ENCODE assay signal across 8 cellular contexts in the genomic region with DNA sequence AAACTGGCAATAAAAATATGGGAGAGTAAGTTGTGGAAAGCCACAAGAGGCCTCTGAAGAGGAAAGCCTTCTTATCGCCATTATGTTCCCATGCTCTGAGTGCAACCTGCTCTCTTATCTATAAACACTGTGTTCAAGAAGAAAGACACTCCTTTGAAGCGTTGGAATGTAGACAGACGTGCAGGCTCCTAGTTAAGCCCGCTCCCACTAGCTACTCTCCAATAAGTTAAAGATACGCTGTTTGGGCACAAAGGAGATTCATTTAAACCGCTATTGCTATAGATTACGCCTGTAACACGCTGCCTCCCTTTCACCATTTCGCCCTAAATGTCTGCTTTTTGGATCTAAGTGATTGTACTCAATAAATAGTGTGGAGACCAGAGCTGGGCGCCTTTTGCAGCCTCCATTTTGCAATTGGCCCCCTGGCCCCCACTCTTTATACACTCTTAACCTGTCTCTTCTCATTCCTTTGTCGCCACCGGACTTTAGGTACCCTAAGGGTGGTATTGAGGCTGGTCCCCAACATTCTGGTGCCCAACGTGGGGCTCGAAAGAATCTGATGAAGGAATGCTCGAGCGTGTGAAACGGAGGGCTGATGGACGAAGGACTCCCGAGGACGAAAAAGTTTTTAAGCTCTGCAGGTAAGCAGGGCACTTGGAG. TPM values are rescaled to one million over a fixed set of nuclear protein-coding genes. Genes with fewer than 3 reads are reported as not detected.
DNase-seq lines count a peak whose midpoint lies in the region; ATAC-seq and TF ChIP-seq lines count a peak whose summit lies in the region.
"Not testable (repeated sequence)": the region's sequence is repeated elsewhere in the genome, so short reads cannot be mapped to it uniquely, and the experiment has no call there.

No MANE protein-coding gene starts in this region.

- not testable (repeated sequence) for H3K79me1 ChIP-seq in H9 (ENCODE audit: insufficient read depth, low read depth, low read length, poor library complexity, severe bottlenecking)

- H4K5ac ChIP-seq in H9 (ENCODE audit: insufficient read length, low read depth, low read length) = not testable (repeated sequence)

- H3K4ac ChIP-seq in H9 (ENCODE audit: low read depth, low read length) = not testable (repeated sequence)

- peak overlapping the region; percentile 32; the same call in 1 of the 2 replicates for H3K14ac ChIP-seq in H9 (ENCODE audit: insufficient read depth, low read length)

- H3K27ac ChIP-seq in H9 (ENCODE audit: insufficient read length, low read depth, low read length) (peak overlapping the region; percentile 43), Peyer's patch (peak overlapping the region; percentile 67 to 88 (median 72)), hepatocyte (peak overlapping the region; percentile 87), spleen (peak overlapping the region in 7 of 8 donors; percentile 69 to 85 (median 79))

- not testable (repeated sequence) for H3K36me3 Mint-ChIP-seq in H9 (ENCODE audit: insufficient read depth in 1 of 3, low read depth in 3 of 3); activated T-cell treated with anti-CD3 and anti-CD28 coated beads, Interleukin-2, amount 50 U/mL, for 4 hours (ENCODE audit: insufficient read depth); dendritic cell treated with granulocyte-macrophage colony-stimulating factor and Interleukin-4, amounts not matched to agents 40 ng/mL and 50 ng/mL, for 4 days (ENCODE audit: low read depth); naive B cell

- H4K20me1 ChIP-seq in H9 (ENCODE audit: control insufficient read depth, insufficient read depth, insufficient read length); hepatocyte (ENCODE audit: insufficient read depth, poor library complexity, severe bottlenecking): not testable (repeated sequence)

- peak overlapping the region; percentile 65 to 98 (median 78) for H3K27ac Mint-ChIP-seq in H9
- H3K27ac Mint-ChIP-seq in dendritic cell treated with granulocyte-macrophage colony-stimulating factor and Interleukin-4, amounts not matched to agents 40 ng/mL and 50 ng/mL, for 4 days = peak overlapping the region; percentile 27
- H3K27ac Mint-ChIP-seq in naive B cell = peak overlapping the region in 2 of 6 donors; percentile 8 to 23

- not testable (repeated sequence) for H3K56ac ChIP-seq in H9 (ENCODE audit: insufficient read length, low read depth, low read length)

- TF ChIP-seq POLR2A in Peyer's patch (IDR thresholded peaks at IDR 0.05); spleen (IDR thresholded peaks at IDR 0.05): not testable (repeated sequence)

- not testable (repeated sequence) for H2BK120ac ChIP-seq in H9 (ENCODE audit: low read depth, low read length, poor library complexity, severe bottlenecking)

- peak overlapping the region; percentile 93 for H3K4me2 ChIP-seq in H9 (ENCODE audit: insufficient read depth, insufficient read length, low read length)
- H3K4me2 ChIP-seq in hepatocyte = peak overlapping the region; percentile 78

- not testable (repeated sequence) for H2BK5ac ChIP-seq in H9 (ENCODE audit: insufficient read length, low read length)

- H2AK5ac ChIP-seq in H9 (ENCODE audit: insufficient read length, low read length) = not testable (repeated sequence)

- peaks cover 12 to 17% of the 10 kb centered on the region in 2 experiments for H3K4me1 Mint-ChIP-seq in H9
- H3K4me1 Mint-ChIP-seq in activated T-cell treated with anti-CD3 and anti-CD28 coated beads, Interleukin-2, amount 50 U/mL, for 4 hours (ENCODE audit: low read depth) = peaks cover 10% of the 10 kb centered on the region
- H3K4me1 Mint-ChIP-seq in dendritic cell treated with granulocyte-macrophage colony-stimulating factor and Interleukin-4, amounts not matched to agents 40 ng/mL and 50 ng/mL, for 4 days (ENCODE audit: low read depth) = peaks cover 11% of the 10 kb centered on the region
- H3K4me1 Mint-ChIP-seq in naive B cell = peaks cover 8 to 16% (median 12%) of the 10 kb centered on the region in 3 donors

- H3K36me3 ChIP-seq in Peyer's patch; hepatocyte (replicated peaks; ENCODE audit: insufficient read depth, low read depth); spleen: not testable (repeated sequence)

- H2BK20ac ChIP-seq in H9 (ENCODE audit: low read depth, low read length, poor library complexity, severe bottlenecking) = not testable (repeated sequence)

- H4K91ac ChIP-seq in H9 (ENCODE audit: insufficient read length, low read depth, low read length) = not testable (repeated sequence)

- not testable (repeated sequence) for H3T11ph ChIP-seq in H9 (ENCODE audit: low read length)

- H3K27me3 ChIP-seq in H9 (ENCODE audit: insufficient read depth, low read length); Peyer's patch; hepatocyte; spleen (replicated peaks in 1 of 7): not testable (repeated sequence)

- H3K4me3 ChIP-seq in Peyer's patch (peak overlapping the region; percentile 47 to 84 (median 68)), hepatocyte (peak overlapping the region; percentile 44), spleen (peak overlapping the region; percentile 35 to 83 (median 54))

- peak; percentile 8 for DNase-seq in AG08396 (ENCODE audit: low spot score)
- not testable (repeated sequence) for DNase-seq in H9; Peyer's patch; activated T-cell treated with anti-CD3 and anti-CD28 coated beads, Interleukin-2, amount 50 U/mL, for 4 hours; naive B cell; spleen
- peak; percentile 32 for DNase-seq in hepatocyte (ENCODE audit: low spot score)

- H4K8ac ChIP-seq in H9 (replicated peaks; ENCODE audit: insufficient read length, low read depth, low read length) = not testable (repeated sequence)

- H2BK12ac ChIP-seq in H9 (ENCODE audit: insufficient read length, low read depth, low read length) = not testable (repeated sequence)

- intact Hi-C loops in dendritic cell treated with granulocyte-macrophage colony-stimulating factor and Interleukin-4, amounts not matched to agents 40 ng/mL and 50 ng/mL, for 4 days (cut with micrococcal nuclease) = loop anchor here (1.0 to 10.0 kb wide), 3 partner anchors 497 to 710 kb away; no protein-coding TSS in a partner anchor
- intact Hi-C loops in spleen (cut with DNase I; ENCODE audit: low total_unique reads) = loop anchor here (10.0 kb wide), 1 partner anchor 707 kb away; a partner anchor contains a TSS

- not testable (repeated sequence) for H3K79me2 ChIP-seq in H9 (ENCODE audit: insufficient read depth, low read length); hepatocyte

- not testable (repeated sequence) for H3K23me2 ChIP-seq in H9 (ENCODE audit: insufficient read length, low read depth, low read length, poor library complexity, severe bottlenecking)

- H3K4me3 Mint-ChIP-seq in H9 = peak overlapping the region; percentile 86 to 93
- H3K4me3 Mint-ChIP-seq in activated T-cell treated with anti-CD3 and anti-CD28 coated beads, Interleukin-2, amount 50 U/mL, for 4 hours = peak overlapping the region; percentile 83
- peak overlapping the region; percentile 76 for H3K4me3 Mint-ChIP-seq in dendritic cell treated with granulocyte-macrophage colony-stimulating factor and Interleukin-4, amounts not matched to agents 40 ng/mL and 50 ng/mL, for 4 days
- peak overlapping the region; percentile 83 to 97 (median 93) for H3K4me3 Mint-ChIP-seq in naive B cell

- not testable (repeated sequence) for H3K4me1 ChIP-seq in H9 (ENCODE audit: insufficient read depth, low read length); Peyer's patch; hepatocyte (ENCODE audit: insufficient read depth)
- peaks cover 0 to 18% (median 11%) of the 10 kb centered on the region in 6 donors for H3K4me1 ChIP-seq in spleen

- TF ChIP-seq CTCF in H9 (conservative IDR thresholded peaks at IDR 0.05); Peyer's patch (IDR thresholded peaks at IDR 0.05); hepatocyte (IDR thresholded peaks at IDR 0.05; ENCODE audit: poor library complexity); spleen (IDR thresholded peaks at IDR 0.05 in 8 of 11, conservative IDR thresholded peaks at IDR 0.05 in 3 of 11): not testable (repeated sequence)

- H3K9ac ChIP-seq in H9 (ENCODE audit: extremely low read depth, insufficient read length, low read length) = peak overlapping the region; percentile 76

- no CpG with 5 or more reads among the region's 20 CpGs for WGBS in H9 (ENCODE audit: extremely low coverage, insufficient read length, low lambda C conversion rate)
- WGBS in hepatocyte (ENCODE audit: low lambda C conversion rate, missing lambda C conversion rate) = 6% methylated on average over 19 of the region's 20 CpGs
- WGBS in spleen, 5 donors = 15 to 26% (median 17%) methylated on average over 20 of the region's 20 CpGs

- peak in 1 of 2 donors; percentile 3 for ATAC-seq in activated T-cell treated with anti-CD3 and anti-CD28 coated beads, Interleukin-2, amount 50 U/mL, for 4 hours
- not testable (repeated sequence) for ATAC-seq in naive B cell (ENCODE audit: low read depth in 2 of 2)

- H3K18ac ChIP-seq in H9 (ENCODE audit: insufficient read length, low read depth, low read length) = peak overlapping the region; percentile 84

- not testable (repeated sequence) for H3K23ac ChIP-seq in H9 (ENCODE audit: insufficient read length, low read depth, low read length)

- H3K9me3 ChIP-seq in H9 (ENCODE audit: control insufficient read depth, low read depth, low read length); Peyer's patch; hepatocyte (ENCODE audit: low read depth); spleen: not testable (repeated sequence)

- H2AFZ ChIP-seq in H9 (ENCODE audit: low read length) (peak overlapping the region; percentile 40), hepatocyte (peak overlapping the region; percentile 58)

- not testable (repeated sequence) for H3K9me2 ChIP-seq in hepatocyte (replicated peaks; ENCODE audit: insufficient read depth)

- H3K9me3 Mint-ChIP-seq in H9; activated T-cell treated with anti-CD3 and anti-CD28 coated beads, Interleukin-2, amount 50 U/mL, for 4 hours; dendritic cell treated with granulocyte-macrophage colony-stimulating factor and Interleukin-4, amounts not matched to agents 40 ng/mL and 50 ng/mL, for 4 days; naive B cell: not testable (repeated sequence)

- peaks cover 13% of the 10 kb centered on the region; the same call in 1 of the 2 replicates for H3K27me3 Mint-ChIP-seq in H9 (ENCODE audit: low read depth)
- H3K27me3 Mint-ChIP-seq in activated T-cell treated with anti-CD3 and anti-CD28 coated beads, Interleukin-2, amount 50 U/mL, for 4 hours (ENCODE audit: low read depth); naive B cell: not testable (repeated sequence)
- peaks cover 21% of the 10 kb centered on the region for H3K27me3 Mint-ChIP-seq in dendritic cell treated with granulocyte-macrophage colony-stimulating factor and Interleukin-4, amounts not matched to agents 40 ng/mL and 50 ng/mL, for 4 days

- not testable (repeated sequence) for H2BK15ac ChIP-seq in H9 (ENCODE audit: low read depth, low read length)

RNA-seq across cellular contexts. Expression of a gene that starts 59.8 kb away (rescaled TPM):
- total RNA-seq in H9 (2021) (14.8 and 17.7 TPM in 2 replicates), Peyer's patch (10 to 100 TPM in 3 of 4 donors, 1 to 10 TPM in 1; 5.0 to 37.1 (median 29.8) TPM), hepatocyte (9.9 and 11.2 TPM in 2 replicates), spleen (1 to 10 TPM in 4 of 7 donors, under 1 TPM in 3; 0.46 to 6.0 (median 1.5) TPM)
- total RNA-seq in activated T-cell treated with anti-CD3 and anti-CD28 coated beads, Interleukin-2, amount 50 U/mL, for 4 hours = under 1 TPM; 0.15 to 0.63 (median 0.32) TPM
- polyA plus RNA-seq in hepatocyte (11.7 and 19.4 TPM in 2 replicates), naive B cell (ENCODE audit: low read depth in 6 of 6) (1 to 10 TPM in 1 of 6 donors, under 1 TPM in 2, not detected in 3; 0.31 to 1.3 (median 0.76) TPM), spleen (under 1 TPM; 0.09 to 0.96 (median 0.39) TPM)
